1 cellular context compared by ENCODE assay signal in the genomic region with DNA sequence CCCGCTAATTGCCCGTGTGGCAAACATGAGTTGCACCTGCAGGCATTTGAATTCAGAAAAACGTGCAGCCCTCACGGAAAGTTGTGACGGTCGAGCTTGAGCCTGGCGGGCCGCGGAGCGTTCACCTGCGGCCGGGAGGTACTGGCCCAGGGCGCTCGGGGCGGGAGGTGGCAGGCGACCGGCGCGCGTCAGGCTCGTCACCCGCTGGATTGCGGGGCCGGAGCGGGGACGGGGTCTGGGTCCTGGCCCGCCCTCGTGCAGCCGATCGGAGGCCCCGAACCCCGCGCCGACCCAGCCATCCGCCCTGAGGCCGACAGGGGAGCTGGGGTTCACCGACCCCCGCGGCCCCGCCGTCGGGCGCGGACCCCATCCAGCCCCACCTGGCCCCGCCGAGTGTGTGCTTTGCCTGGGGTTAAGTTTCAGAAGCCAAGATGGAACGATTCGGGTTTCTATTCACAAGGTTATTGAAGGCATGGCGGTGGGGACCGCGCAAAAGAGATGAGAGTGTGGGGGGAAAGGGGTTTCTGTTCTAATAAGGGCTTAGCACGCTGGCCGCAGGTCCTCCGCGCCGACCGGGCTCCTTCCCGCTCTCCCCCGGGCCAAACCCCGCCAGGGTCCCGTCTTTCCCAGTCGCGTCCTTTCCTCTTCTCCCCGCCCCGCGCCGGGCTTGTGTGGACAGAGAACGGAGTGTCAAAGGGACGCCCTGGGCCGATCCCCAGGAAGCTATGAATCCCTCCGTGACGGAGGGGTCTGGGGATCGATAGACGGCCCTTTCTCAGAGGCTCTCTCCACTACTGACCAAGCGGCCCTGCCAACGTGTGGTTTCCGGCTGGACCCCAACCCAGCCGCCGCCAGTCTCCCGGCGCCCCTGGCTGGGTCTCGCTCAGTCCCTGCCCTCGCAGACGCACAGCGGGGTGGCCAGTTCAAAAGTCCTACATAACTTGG.
TF ChIP-seq lines count a peak whose summit lies in the region.

No MANE protein-coding gene starts in this region.

TF ChIP-seq in HepG2, 621 proteins besides CTCF, POLR2A, EP300 and RAD21 (continued from another document and continues in another):
- TF ChIP-seq, protein P1, sequence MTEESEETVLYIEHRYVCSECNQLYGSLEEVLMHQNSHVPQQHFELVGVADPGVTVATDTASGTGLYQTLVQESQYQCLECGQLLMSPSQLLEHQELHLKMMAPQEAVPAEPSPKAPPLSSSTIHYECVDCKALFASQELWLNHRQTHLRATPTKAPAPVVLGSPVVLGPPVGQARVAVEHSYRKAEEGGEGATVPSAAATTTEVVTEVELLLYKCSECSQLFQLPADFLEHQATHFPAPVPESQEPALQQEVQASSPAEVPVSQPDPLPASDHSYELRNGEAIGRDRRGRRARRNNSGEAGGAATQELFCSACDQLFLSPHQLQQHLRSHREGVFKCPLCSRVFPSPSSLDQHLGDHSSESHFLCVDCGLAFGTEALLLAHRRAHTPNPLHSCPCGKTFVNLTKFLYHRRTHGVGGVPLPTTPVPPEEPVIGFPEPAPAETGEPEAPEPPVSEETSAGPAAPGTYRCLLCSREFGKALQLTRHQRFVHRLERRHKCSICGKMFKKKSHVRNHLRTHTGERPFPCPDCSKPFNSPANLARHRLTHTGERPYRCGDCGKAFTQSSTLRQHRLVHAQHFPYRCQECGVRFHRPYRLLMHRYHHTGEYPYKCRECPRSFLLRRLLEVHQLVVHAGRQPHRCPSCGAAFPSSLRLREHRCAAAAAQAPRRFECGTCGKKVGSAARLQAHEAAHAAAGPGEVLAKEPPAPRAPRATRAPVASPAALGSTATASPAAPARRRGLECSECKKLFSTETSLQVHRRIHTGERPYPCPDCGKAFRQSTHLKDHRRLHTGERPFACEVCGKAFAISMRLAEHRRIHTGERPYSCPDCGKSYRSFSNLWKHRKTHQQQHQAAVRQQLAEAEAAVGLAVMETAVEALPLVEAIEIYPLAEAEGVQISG (CRISPR knock-in tag; IDR thresholded peaks at IDR 0.05) = no peak
- no peak for TF ChIP-seq ZNF713 (CRISPR knock-in tag; IDR thresholded peaks at IDR 0.05)
- no peak for TF ChIP-seq ZFY (CRISPR knock-in tag; IDR thresholded peaks at IDR 0.05)
- no peak for TF ChIP-seq CREM (IDR thresholded peaks at IDR 0.05)
- no peak for TF ChIP-seq CREM (CRISPR knock-in tag; IDR thresholded peaks at IDR 0.05)
- 0 out of 2 replicates have a peak, but pooled peaks have one; percentile 34 for TF ChIP-seq ZNF772 (CRISPR knock-in tag; IDR thresholded peaks at IDR 0.05)
- no peak for TF ChIP-seq ATF1 (CRISPR knock-in tag; IDR thresholded peaks at IDR 0.05)
- no peak for TF ChIP-seq TBL1XR1 (IDR thresholded peaks at IDR 0.05; ENCODE audit: borderline replicate concordance, low read length, partially characterized antibody)
- TF ChIP-seq ZNF891 (CRISPR knock-in tag; IDR thresholded peaks at IDR 0.05) = no peak
- TF ChIP-seq ZNF432 (CRISPR knock-in tag; IDR thresholded peaks at IDR 0.05; ENCODE audit: borderline replicate concordance) = no peak
- TF ChIP-seq CBX2 (IDR thresholded peaks at IDR 0.05; ENCODE audit: low read depth, low read length) = no peak; the same call in 1 of the 2 replicates
- peak; percentile 97 for TF ChIP-seq CBX2 (CRISPR knock-in tag; IDR thresholded peaks at IDR 0.05; ENCODE audit: low read depth)
- 0 out of 2 replicates have a peak, but pooled peaks have one; percentile 42 for TF ChIP-seq ZNF138 (CRISPR knock-in tag; IDR thresholded peaks at IDR 0.05; ENCODE audit: low read depth)
- TF ChIP-seq HOXD1 (CRISPR knock-in tag; IDR thresholded peaks at IDR 0.05) = 0 out of 2 replicates have a peak, but pooled peaks have one; percentile 55
- no peak for TF ChIP-seq RBFOX2 (IDR thresholded peaks at IDR 0.05; ENCODE audit: low read depth, low read length)
- TF ChIP-seq ZNF33A (CRISPR knock-in tag; IDR thresholded peaks at IDR 0.05; ENCODE audit: borderline replicate concordance) = no peak
- TF ChIP-seq MATR3 (CRISPR knock-in tag; IDR thresholded peaks at IDR 0.05) = no peak
- no peak for TF ChIP-seq ZNF282 (IDR thresholded peaks at IDR 0.05; ENCODE audit: partially characterized antibody)
- TF ChIP-seq, protein P2, sequence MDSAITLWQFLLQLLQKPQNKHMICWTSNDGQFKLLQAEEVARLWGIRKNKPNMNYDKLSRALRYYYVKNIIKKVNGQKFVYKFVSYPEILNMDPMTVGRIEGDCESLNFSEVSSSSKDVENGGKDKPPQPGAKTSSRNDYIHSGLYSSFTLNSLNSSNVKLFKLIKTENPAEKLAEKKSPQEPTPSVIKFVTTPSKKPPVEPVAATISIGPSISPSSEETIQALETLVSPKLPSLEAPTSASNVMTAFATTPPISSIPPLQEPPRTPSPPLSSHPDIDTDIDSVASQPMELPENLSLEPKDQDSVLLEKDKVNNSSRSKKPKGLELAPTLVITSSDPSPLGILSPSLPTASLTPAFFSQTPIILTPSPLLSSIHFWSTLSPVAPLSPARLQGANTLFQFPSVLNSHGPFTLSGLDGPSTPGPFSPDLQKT (CRISPR knock-in tag; IDR thresholded peaks at IDR 0.05; ENCODE audit: borderline replicate concordance) = no peak
- TF ChIP-seq, protein P3, sequence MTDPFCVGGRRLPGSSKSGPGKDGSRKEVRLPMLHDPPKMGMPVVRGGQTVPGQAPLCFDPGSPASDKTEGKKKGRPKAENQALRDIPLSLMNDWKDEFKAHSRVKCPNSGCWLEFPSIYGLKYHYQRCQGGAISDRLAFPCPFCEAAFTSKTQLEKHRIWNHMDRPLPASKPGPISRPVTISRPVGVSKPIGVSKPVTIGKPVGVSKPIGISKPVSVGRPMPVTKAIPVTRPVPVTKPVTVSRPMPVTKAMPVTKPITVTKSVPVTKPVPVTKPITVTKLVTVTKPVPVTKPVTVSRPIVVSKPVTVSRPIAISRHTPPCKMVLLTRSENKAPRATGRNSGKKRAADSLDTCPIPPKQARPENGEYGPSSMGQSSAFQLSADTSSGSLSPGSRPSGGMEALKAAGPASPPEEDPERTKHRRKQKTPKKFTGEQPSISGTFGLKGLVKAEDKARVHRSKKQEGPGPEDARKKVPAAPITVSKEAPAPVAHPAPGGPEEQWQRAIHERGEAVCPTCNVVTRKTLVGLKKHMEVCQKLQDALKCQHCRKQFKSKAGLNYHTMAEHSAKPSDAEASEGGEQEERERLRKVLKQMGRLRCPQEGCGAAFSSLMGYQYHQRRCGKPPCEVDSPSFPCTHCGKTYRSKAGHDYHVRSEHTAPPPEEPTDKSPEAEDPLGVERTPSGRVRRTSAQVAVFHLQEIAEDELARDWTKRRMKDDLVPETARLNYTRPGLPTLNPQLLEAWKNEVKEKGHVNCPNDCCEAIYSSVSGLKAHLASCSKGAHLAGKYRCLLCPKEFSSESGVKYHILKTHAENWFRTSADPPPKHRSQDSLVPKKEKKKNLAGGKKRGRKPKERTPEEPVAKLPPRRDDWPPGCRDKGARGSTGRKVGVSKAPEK (CRISPR knock-in tag; IDR thresholded peaks at IDR 0.05; ENCODE audit: borderline replicate concordance) = peak; percentile 65; the same call in 1 of the 2 replicates
- TF ChIP-seq NFIB (CRISPR knock-in tag; IDR thresholded peaks at IDR 0.05; ENCODE audit: borderline replicate concordance) = no peak
- no peak for TF ChIP-seq SP140L (CRISPR knock-in tag; IDR thresholded peaks at IDR 0.05; ENCODE audit: borderline replicate concordance)
- no peak for TF ChIP-seq FOSL2 (CRISPR knock-in tag; IDR thresholded peaks at IDR 0.05)
- TF ChIP-seq, protein P4, sequence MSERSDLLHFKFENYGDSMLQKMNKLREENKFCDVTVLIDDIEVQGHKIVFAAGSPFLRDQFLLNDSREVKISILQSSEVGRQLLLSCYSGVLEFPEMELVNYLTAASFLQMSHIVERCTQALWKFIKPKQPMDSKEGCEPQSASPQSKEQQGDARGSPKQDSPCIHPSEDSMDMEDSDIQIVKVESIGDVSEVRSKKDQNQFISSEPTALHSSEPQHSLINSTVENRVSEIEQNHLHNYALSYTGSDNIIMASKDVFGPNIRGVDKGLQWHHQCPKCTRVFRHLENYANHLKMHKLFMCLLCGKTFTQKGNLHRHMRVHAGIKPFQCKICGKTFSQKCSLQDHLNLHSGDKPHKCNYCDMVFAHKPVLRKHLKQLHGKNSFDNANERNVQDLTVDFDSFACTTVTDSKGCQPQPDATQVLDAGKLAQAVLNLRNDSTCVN (CRISPR knock-in tag; IDR thresholded peaks at IDR 0.05; ENCODE audit: borderline replicate concordance) = no peak
- peak; percentile 44; the same call in 1 of the 2 replicates for TF ChIP-seq ARNT2 (CRISPR knock-in tag; IDR thresholded peaks at IDR 0.05; ENCODE audit: low read depth)
- no peak for TF ChIP-seq YY1 (IDR thresholded peaks at IDR 0.05; ENCODE audit: insufficient read depth, insufficient replicate concordance, low read depth, low read length)
- TF ChIP-seq NR2C2 (CRISPR knock-in tag; IDR thresholded peaks at IDR 0.05; ENCODE audit: borderline replicate concordance) = no peak
- TF ChIP-seq, protein P5, sequence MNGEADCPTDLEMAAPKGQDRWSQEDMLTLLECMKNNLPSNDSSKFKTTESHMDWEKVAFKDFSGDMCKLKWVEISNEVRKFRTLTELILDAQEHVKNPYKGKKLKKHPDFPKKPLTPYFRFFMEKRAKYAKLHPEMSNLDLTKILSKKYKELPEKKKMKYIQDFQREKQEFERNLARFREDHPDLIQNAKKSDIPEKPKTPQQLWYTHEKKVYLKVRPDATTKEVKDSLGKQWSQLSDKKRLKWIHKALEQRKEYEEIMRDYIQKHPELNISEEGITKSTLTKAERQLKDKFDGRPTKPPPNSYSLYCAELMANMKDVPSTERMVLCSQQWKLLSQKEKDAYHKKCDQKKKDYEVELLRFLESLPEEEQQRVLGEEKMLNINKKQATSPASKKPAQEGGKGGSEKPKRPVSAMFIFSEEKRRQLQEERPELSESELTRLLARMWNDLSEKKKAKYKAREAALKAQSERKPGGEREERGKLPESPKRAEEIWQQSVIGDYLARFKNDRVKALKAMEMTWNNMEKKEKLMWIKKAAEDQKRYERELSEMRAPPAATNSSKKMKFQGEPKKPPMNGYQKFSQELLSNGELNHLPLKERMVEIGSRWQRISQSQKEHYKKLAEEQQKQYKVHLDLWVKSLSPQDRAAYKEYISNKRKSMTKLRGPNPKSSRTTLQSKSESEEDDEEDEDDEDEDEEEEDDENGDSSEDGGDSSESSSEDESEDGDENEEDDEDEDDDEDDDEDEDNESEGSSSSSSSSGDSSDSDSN (CRISPR knock-in tag; IDR thresholded peaks at IDR 0.05) = peak; percentile 50
- TF ChIP-seq STAT5B (CRISPR knock-in tag; IDR thresholded peaks at IDR 0.05) = no peak
- TF ChIP-seq, protein P6, sequence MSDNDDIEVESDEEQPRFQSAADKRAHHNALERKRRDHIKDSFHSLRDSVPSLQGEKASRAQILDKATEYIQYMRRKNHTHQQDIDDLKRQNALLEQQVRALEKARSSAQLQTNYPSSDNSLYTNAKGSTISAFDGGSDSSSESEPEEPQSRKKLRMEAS (IDR thresholded peaks at IDR 0.05) = peak; percentile 17; the same call in 1 of the 2 replicates
- TF ChIP-seq ZNF7 (CRISPR knock-in tag; IDR thresholded peaks at IDR 0.05) = no peak
- peak; percentile 97 for TF ChIP-seq ZNF777 (CRISPR knock-in tag; IDR thresholded peaks at IDR 0.05)
- no peak for TF ChIP-seq LCORL (IDR thresholded peaks at IDR 0.05)
- TF ChIP-seq LCORL (CRISPR knock-in tag; IDR thresholded peaks at IDR 0.05) = 0 out of 2 replicates have a peak, but pooled peaks have one; percentile 18
- TF ChIP-seq ZNF543 (CRISPR knock-in tag; IDR thresholded peaks at IDR 0.05) = no peak
- TF ChIP-seq, protein P7, sequence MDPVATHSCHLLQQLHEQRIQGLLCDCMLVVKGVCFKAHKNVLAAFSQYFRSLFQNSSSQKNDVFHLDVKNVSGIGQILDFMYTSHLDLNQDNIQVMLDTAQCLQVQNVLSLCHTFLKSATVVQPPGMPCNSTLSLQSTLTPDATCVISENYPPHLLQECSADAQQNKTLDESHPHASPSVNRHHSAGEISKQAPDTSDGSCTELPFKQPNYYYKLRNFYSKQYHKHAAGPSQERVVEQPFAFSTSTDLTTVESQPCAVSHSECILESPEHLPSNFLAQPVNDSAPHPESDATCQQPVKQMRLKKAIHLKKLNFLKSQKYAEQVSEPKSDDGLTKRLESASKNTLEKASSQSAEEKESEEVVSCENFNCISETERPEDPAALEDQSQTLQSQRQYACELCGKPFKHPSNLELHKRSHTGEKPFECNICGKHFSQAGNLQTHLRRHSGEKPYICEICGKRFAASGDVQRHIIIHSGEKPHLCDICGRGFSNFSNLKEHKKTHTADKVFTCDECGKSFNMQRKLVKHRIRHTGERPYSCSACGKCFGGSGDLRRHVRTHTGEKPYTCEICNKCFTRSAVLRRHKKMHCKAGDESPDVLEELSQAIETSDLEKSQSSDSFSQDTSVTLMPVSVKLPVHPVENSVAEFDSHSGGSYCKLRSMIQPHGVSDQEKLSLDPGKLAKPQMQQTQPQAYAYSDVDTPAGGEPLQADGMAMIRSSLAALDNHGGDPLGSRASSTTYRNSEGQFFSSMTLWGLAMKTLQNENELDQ (CRISPR knock-in tag; IDR thresholded peaks at IDR 0.05; ENCODE audit: borderline replicate concordance) = no peak
- TF ChIP-seq HMG20A (CRISPR knock-in tag; IDR thresholded peaks at IDR 0.05; ENCODE audit: borderline replicate concordance) = no peak
- TF ChIP-seq RARG (CRISPR knock-in tag; IDR thresholded peaks at IDR 0.05; ENCODE audit: low read depth) = no peak
- no peak; the same call in 1 of the 2 replicates for TF ChIP-seq EED (CRISPR knock-in tag; IDR thresholded peaks at IDR 0.05)
- no peak for TF ChIP-seq NPAS2 (CRISPR knock-in tag; IDR thresholded peaks at IDR 0.05; ENCODE audit: borderline replicate concordance)
- TF ChIP-seq ZNF724P (CRISPR knock-in tag; IDR thresholded peaks at IDR 0.05; ENCODE audit: borderline replicate concordance) = no peak
- peak; percentile 45 for TF ChIP-seq HNRNPLL (IDR thresholded peaks at IDR 0.05; ENCODE audit: low read depth, low read length, poor library complexity, severe bottlenecking)
- no peak for TF ChIP-seq NFE2L2 (IDR thresholded peaks at IDR 0.05; ENCODE audit: low read length)
- no peak for TF ChIP-seq HDAC2 (CRISPR knock-in tag; IDR thresholded peaks at IDR 0.05)
- TF ChIP-seq ADNP (CRISPR knock-in tag; IDR thresholded peaks at IDR 0.05) = no peak
- TF ChIP-seq SUZ12 (IDR thresholded peaks at IDR 0.05; ENCODE audit: low read depth, low read length) = no peak
- TF ChIP-seq ZFP90 (CRISPR knock-in tag; IDR thresholded peaks at IDR 0.05; ENCODE audit: borderline replicate concordance) = no peak
- TF ChIP-seq, protein P8, sequence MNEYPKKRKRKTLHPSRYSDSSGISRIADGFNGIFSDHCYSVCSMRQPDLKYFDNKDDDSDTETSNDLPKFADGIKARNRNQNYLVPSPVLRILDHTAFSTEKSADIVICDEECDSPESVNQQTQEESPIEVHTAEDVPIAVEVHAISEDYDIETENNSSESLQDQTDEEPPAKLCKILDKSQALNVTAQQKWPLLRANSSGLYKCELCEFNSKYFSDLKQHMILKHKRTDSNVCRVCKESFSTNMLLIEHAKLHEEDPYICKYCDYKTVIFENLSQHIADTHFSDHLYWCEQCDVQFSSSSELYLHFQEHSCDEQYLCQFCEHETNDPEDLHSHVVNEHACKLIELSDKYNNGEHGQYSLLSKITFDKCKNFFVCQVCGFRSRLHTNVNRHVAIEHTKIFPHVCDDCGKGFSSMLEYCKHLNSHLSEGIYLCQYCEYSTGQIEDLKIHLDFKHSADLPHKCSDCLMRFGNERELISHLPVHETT (CRISPR knock-in tag; conservative IDR thresholded peaks at IDR 0.05) = no peak
- TF ChIP-seq MZF1 (CRISPR knock-in tag; IDR thresholded peaks at IDR 0.05; ENCODE audit: borderline replicate concordance) = no peak
- no peak for TF ChIP-seq ESRRA (CRISPR knock-in tag; IDR thresholded peaks at IDR 0.05; ENCODE audit: low read depth)
- TF ChIP-seq NCOR1 (IDR thresholded peaks at IDR 0.05; ENCODE audit: borderline replicate concordance, low read length) = no peak
- TF ChIP-seq NFATC3 (CRISPR knock-in tag; IDR thresholded peaks at IDR 0.05) = no peak
- TF ChIP-seq ZMYM4 (CRISPR knock-in tag; IDR thresholded peaks at IDR 0.05) = no peak
- TF ChIP-seq ZNF775 (CRISPR knock-in tag; IDR thresholded peaks at IDR 0.05; ENCODE audit: borderline replicate concordance) = no peak
- 0 out of 2 replicates have a peak, but pooled peaks have one; percentile 3 for TF ChIP-seq SRY (CRISPR knock-in tag; IDR thresholded peaks at IDR 0.05)
